In the genomic region with DNA sequence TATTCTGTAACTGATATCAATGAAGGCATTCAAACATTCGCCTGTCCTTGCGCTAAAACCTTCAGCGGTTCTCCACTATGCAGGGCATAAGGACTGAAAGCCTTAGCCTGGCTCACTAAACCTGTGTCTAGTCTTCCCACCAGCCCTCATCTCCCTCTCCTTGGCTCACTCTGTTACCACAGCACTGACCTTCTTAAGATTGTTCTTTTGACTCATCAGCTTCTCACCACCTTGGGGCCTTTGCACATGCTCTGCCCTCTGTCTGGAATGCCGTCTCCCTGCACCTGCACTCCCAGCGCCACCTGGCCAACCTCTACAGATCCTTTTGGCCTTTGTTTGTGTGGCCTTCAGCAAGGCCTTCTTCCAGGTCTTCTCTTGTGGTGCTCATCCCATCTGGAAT, we compare ENCODE assay signal across 22 cellular contexts.
A peak's percentile ranks its signal among the peaks of the same experiment; 100 is the strongest.
DNase-seq lines count a peak whose midpoint lies in the region; ATAC-seq and TF ChIP-seq lines count a peak whose summit lies in the region.
"Had no signal": no experiment of that assay in that cellular context is flagged by ENCODE, and none has a peak within 500 bp of the region (broad histone marks: within the 10 kb centered on the region; RNA-seq: fewer than 3 reads in every experiment).

No MANE protein-coding gene starts in this region.

- TF ChIP-seq CTCF in chondrocyte (IDR thresholded peaks at IDR 0.05) (no peak), lower lobe of right lung (IDR thresholded peaks at IDR 0.05) (no peak), type B pancreatic cell (conservative IDR thresholded peaks at IDR 0.05) (no peak), esophagus muscularis mucosa (IDR thresholded peaks at IDR 0.05) (no peak)

- no peak for TF ChIP-seq POLR2A in esophagus muscularis mucosa (IDR thresholded peaks at IDR 0.05; ENCODE audit: low read depth)

- DNase-seq in cardiac septum (ENCODE audit: low spot score): peak; percentile 59
- no peak for DNase-seq in right cardiac atrium
- peak; percentile 46 for DNase-seq in chondrocyte (ENCODE audit: low spot score)
- DNase-seq in lower lobe of right lung: peak; percentile 20
- DNase-seq in type B pancreatic cell (ENCODE audit: extremely low spot score, unreplicated experiment): peak; percentile 29
- DNase-seq in medulla oblongata (ENCODE audit: extremely low spot score): no peak
- DNase-seq in esophagus muscularis mucosa (ENCODE audit: extremely low spot score): no peak
- DNase-seq: activated CD4-positive, alpha-beta T cell treated with anti-CD3 and anti-CD28 coated beads for 48 hours; C1 segment of cervical spinal cord; DMS79; GDM1; hypothalamus; Kasumi-1; NCI-H1694; NCI-H69; Right ventricle myocardium superior; stimulated activated CD4-positive, alpha-beta T cell treated with anti-CD3 and anti-CD28 coated beads, Interleukin-12 subunit alpha, Interleukin-12 subunit beta, amount 100 ng/mL, for 4 hours; stimulated activated CD4-positive, alpha-beta T cell treated with anti-CD3 and anti-CD28 coated beads, Interleukin-4, amount 100 ng/mL, for 24 hours; uterus had no signal

- no peak for TF ChIP-seq EP300 in esophagus muscularis mucosa (IDR thresholded peaks at IDR 0.05)

- 93% methylated on average over 5 of the region's 5 CpGs for WGBS in right cardiac atrium
- 97% methylated on average over 5 of the region's 5 CpGs for WGBS in esophagus muscularis mucosa

- no peak for ATAC-seq in right cardiac atrium
- ATAC-seq in lower lobe of right lung: no peak
- ATAC-seq in GM21367 (IDR thresholded peaks at IDR 0.05; ENCODE audit: unreplicated experiment): no peak
- ATAC-seq: natural killer cell treated with Interleukin-12 subunit alpha and Interleukin-12 subunit beta and Interleukin-15 and Interleukin-18, amount 100 ng/mL, for 72 hours; stimulated activated memory B cell treated with anti-CD40 and anti-IgM and Interleukin-4, amounts not matched to agents 10 μg/mL and 1 μg/mL and 100 μg/mL, for 72 hours had no signal

- intact Hi-C loops in cardiac septum (cut with DNase I) (no loop called here), right cardiac atrium (cut with DNase I) (no loop called here), lower lobe of right lung (cut with DNase I) (no loop called here), esophagus muscularis mucosa (cut with DNase I) (no loop called here)

- H3K27me3 Mint-ChIP-seq in chondrocyte (ENCODE audit: low read depth): no peaks in the 10 kb centered on the region
- no peaks in the 10 kb centered on the region for H3K27me3 Mint-ChIP-seq in type B pancreatic cell

- H3K36me3 Mint-ChIP-seq in chondrocyte (ENCODE audit: low read depth): peaks cover 3% of the 10 kb centered on the region
- no peaks in the 10 kb centered on the region for H3K36me3 Mint-ChIP-seq in type B pancreatic cell
- H3K36me3 Mint-ChIP-seq: natural killer cell treated with Interleukin-12 subunit alpha and Interleukin-12 subunit beta and Interleukin-15 and Interleukin-18, amount 100 ng/mL, for 72 hours; stimulated activated memory B cell treated with anti-CD40 and anti-IgM and Interleukin-4, amounts not matched to agents 10 μg/mL and 1 μg/mL and 100 μg/mL, for 72 hours had no signal

- H3K9me3 ChIP-seq in right cardiac atrium (ENCODE audit: control insufficient read depth, low read length): no peaks in the 10 kb centered on the region
- no peaks in the 10 kb centered on the region for H3K9me3 ChIP-seq in lower lobe of right lung
- H3K9me3 ChIP-seq in esophagus muscularis mucosa: no peaks in the 10 kb centered on the region
- H3K9me3 ChIP-seq: uterus had no signal

- H3K4me3 ChIP-seq in right cardiac atrium (ENCODE audit: low read length) (no peak overlapping the region), lower lobe of right lung (no peak overlapping the region), esophagus muscularis mucosa (no peak overlapping the region)
- H3K4me3 ChIP-seq: uterus had no signal

- H3K27me3 ChIP-seq in right cardiac atrium (ENCODE audit: control insufficient read depth, insufficient read depth) (no peaks in the 10 kb centered on the region), lower lobe of right lung (ENCODE audit: low read depth) (no peaks in the 10 kb centered on the region), esophagus muscularis mucosa (no peaks in the 10 kb centered on the region)
- H3K27me3 ChIP-seq: uterus had no signal

- peaks cover 10% of the 10 kb centered on the region for H3K4me1 Mint-ChIP-seq in chondrocyte (ENCODE audit: low read depth)
- peaks cover 19% of the 10 kb centered on the region for H3K4me1 Mint-ChIP-seq in type B pancreatic cell (ENCODE audit: unreplicated experiment)
- H3K4me1 Mint-ChIP-seq: stimulated activated memory B cell treated with anti-CD40 and anti-IgM and Interleukin-4, amounts not matched to agents 10 μg/mL and 1 μg/mL and 100 μg/mL, for 72 hours had no signal

- H3K9me3 Mint-ChIP-seq in chondrocyte (ENCODE audit: low read depth) (peaks cover 5% of the 10 kb centered on the region), type B pancreatic cell (no peaks in the 10 kb centered on the region)
- H3K9me3 Mint-ChIP-seq: natural killer cell treated with Interleukin-12 subunit alpha and Interleukin-12 subunit beta and Interleukin-15 and Interleukin-18, amount 100 ng/mL, for 72 hours had no signal

- H3K27ac ChIP-seq in right cardiac atrium (ENCODE audit: low read length) (no peak overlapping the region), lower lobe of right lung (no peak overlapping the region), esophagus muscularis mucosa (replicated peaks in 1 of 4) (no peak overlapping the region)
- H3K27ac ChIP-seq: uterus had no signal

- H3K27ac Mint-ChIP-seq in chondrocyte (ENCODE audit: unreplicated experiment) (no peak overlapping the region), type B pancreatic cell (no peak overlapping the region)
- H3K27ac Mint-ChIP-seq: natural killer cell treated with Interleukin-12 subunit alpha and Interleukin-12 subunit beta and Interleukin-15 and Interleukin-18, amount 100 ng/mL, for 72 hours; stimulated activated memory B cell treated with anti-CD40 and anti-IgM and Interleukin-4, amounts not matched to agents 10 μg/mL and 1 μg/mL and 100 μg/mL, for 72 hours had no signal

- no peak overlapping the region for H3K4me3 Mint-ChIP-seq in chondrocyte (ENCODE audit: unreplicated experiment)
- H3K4me3 Mint-ChIP-seq in type B pancreatic cell: no peak overlapping the region
- H3K4me3 Mint-ChIP-seq: natural killer cell treated with Interleukin-12 subunit alpha and Interleukin-12 subunit beta and Interleukin-15 and Interleukin-18, amount 100 ng/mL, for 72 hours; stimulated activated memory B cell treated with anti-CD40 and anti-IgM and Interleukin-4, amounts not matched to agents 10 μg/mL and 1 μg/mL and 100 μg/mL, for 72 hours had no signal

- no peaks in the 10 kb centered on the region for H3K36me3 ChIP-seq in lower lobe of right lung
- H3K36me3 ChIP-seq in esophagus muscularis mucosa: no peaks in the 10 kb centered on the region
- H3K36me3 ChIP-seq: uterus had no signal

- H3K4me1 ChIP-seq in right cardiac atrium (ENCODE audit: control insufficient read depth, insufficient read depth, low read length) (no peaks in the 10 kb centered on the region), lower lobe of right lung (peaks cover 3% of the 10 kb centered on the region), esophagus muscularis mucosa (peaks cover 0 to 2% (median under 1%) of the 10 kb centered on the region in 4 donors)

Comparison
In these comparisons a context has a peak if more than half of its experiments do, and no peak if none do; other contexts are left out.
1. DNase-seq: peak in cardiac septum (single experiment), chondrocyte (single experiment), lower lobe of right lung (single experiment) and type B pancreatic cell (single experiment); none in right cardiac atrium (0 of 3), medulla oblongata (single experiment) and esophagus muscularis mucosa (single experiment).